ENCODE assay signal across 8 cellular contexts in genomic region chr11:1073261-1073724, GRCh38. TPM values are rescaled to one million over a fixed set of nuclear protein-coding genes. Genes with fewer than 3 reads are reported as not detected.
DNase-seq lines count a peak whose midpoint lies in the region; ATAC-seq, FAIRE-seq and TF ChIP-seq lines count a peak whose summit lies in the region.

No MANE protein-coding gene starts in this region.

- TF ChIP-seq CTCF in Panc1 (IDR thresholded peaks at IDR 0.05) (no peak), foreskin keratinocyte (conservative IDR thresholded peaks at IDR 0.05) (no peak), psoas muscle (IDR thresholded peaks at IDR 0.05) (no peak)

- H3K27ac ChIP-seq in Panc1 (ENCODE audit: low read length) (peak overlapping the region; percentile 39), foreskin keratinocyte (no peak overlapping the region), psoas muscle (no peak overlapping the region)

- BruUV-seq in Panc1 (replicated peaks; lab: Mats Ljungman, UMichigan) = no TSS peak

- H3K4me3 ChIP-seq in Panc1 (ENCODE audit: low read depth in 2 of 2, low read length in 2 of 2) (no peak overlapping the region), psoas muscle (no peak overlapping the region)

- H3K27me3 ChIP-seq in Panc1 (ENCODE audit: control insufficient read depth, insufficient read depth, low read length) = no peaks in the 10 kb centered on the region; the same call in 1 of the 2 replicates
- no peaks in the 10 kb centered on the region for H3K27me3 ChIP-seq in foreskin keratinocyte
- peaks cover 0 to 15% (median 2%) of the 10 kb centered on the region in 3 donors for H3K27me3 ChIP-seq in psoas muscle (ENCODE audit: insufficient read depth in 3 of 3, low read length in 2 of 3)

- CTCF ChIA-PET in Panc1 (lab: Charles Lee) = no interaction called here

- intact Hi-C loops in Panc1 (cut with micrococcal nuclease; ENCODE audit: unreplicated experiment) (no loop called here), psoas muscle (cut with DNase I) (no loop called here)

- H3K36me3 ChIP-seq in Panc1 (ENCODE audit: control insufficient read depth, insufficient read depth, low read length) (no peaks in the 10 kb centered on the region), psoas muscle (ENCODE audit: insufficient read depth in 1 of 2, low read depth in 1 of 2) (no peaks in the 10 kb centered on the region)

- TF ChIP-seq POLR2A in H54 (IDR thresholded peaks at IDR 0.05; ENCODE audit: low read depth, low read length) = no peak

- H3K9me3 ChIP-seq in Panc1 (ENCODE audit: control insufficient read depth, insufficient read depth, low read depth, low read length) (no peaks in the 10 kb centered on the region), psoas muscle (no peaks in the 10 kb centered on the region)

- peak; percentile 76 for DNase-seq in H54 (ENCODE audit: insufficient read length, low spot score)
- no peak for DNase-seq in Panc1 (ENCODE audit: low read depth, low spot score)
- peak in 1 of 2 donors; percentile 36 for DNase-seq in foreskin keratinocyte
- DNase-seq in psoas muscle = peak; percentile 38 to 76
- DNase-seq in ACHN = no peak
- no peak for DNase-seq in OCI-M2 (lab: John Stamatoyannopoulos, UW; ENCODE audit: unreplicated experiment)
- no peak for DNase-seq in activated CD4-positive, alpha-beta T cell treated with anti-CD3 and anti-CD28 coated beads, Interleukin-2, amount 50 U/mL, for 1 hour

- ATAC-seq in Panc1 (peak; percentile 58), foreskin keratinocyte (peak; percentile 13), psoas muscle (peak; percentile 70 to 90 (median 78)), GM18870 (IDR thresholded peaks at IDR 0.05; ENCODE audit: unreplicated experiment) (no peak)

- H3K4me1 ChIP-seq in Panc1 (ENCODE audit: control insufficient read depth, insufficient read depth, low read length) (peaks cover 25% of the 10 kb centered on the region), foreskin keratinocyte (peaks cover 4% of the 10 kb centered on the region), psoas muscle (peaks cover 8% of the 10 kb centered on the region)

- POLR2A ChIA-PET in Panc1 (lab: Charles Lee) = no interaction called here

- no peak for FAIRE-seq in H54 (lab: Jason Lieb, UNC)

- in situ Hi-C loops in Panc1 (cut with HindIII; ENCODE audit: low pct_unique_long_range_greater_than_20kb, low sequenced_read_pairs) = no loop called here
- in situ Hi-C loops in ACHN (cut with HindIII; ENCODE audit: low pct_ligation_motif_present, low pct_unique_long_range_greater_than_20kb, low sequenced_read_pairs) = no loop called here

- WGBS in psoas muscle, 3 donors = 9 to 11% (median 11%) methylated on average over 12 to 13 of the region's 13 CpGs

RNA-seq across cellular contexts. Expression of gene MUC2, which starts 1.4 kb away (rescaled TPM):
- total RNA-seq in Panc1 (2021; ENCODE audit: unreplicated experiment) (0.08 TPM), foreskin keratinocyte (not detected in 2 replicates), psoas muscle (under 1 TPM in 3 of 4 donors, not detected in 1; 0.02 to 0.44 (median 0.04) TPM)
- polyA plus RNA-seq in Panc1 (2012; ENCODE audit: insufficient read length) = not detected
- polyA plus RNA-seq in foreskin keratinocyte (not detected in 2 replicates), psoas muscle (under 1 TPM in 2 of 3 donors, not detected in 1; under 0.01 to 0.01 TPM)

RNA-seq across cellular contexts. Expression of gene MUC6, which starts 36.8 kb away (rescaled TPM):
- total RNA-seq in Panc1 (2021; ENCODE audit: unreplicated experiment) (0.49 TPM), foreskin keratinocyte (not detected in 2 replicates), psoas muscle (not detected)
- polyA plus RNA-seq in Panc1 (2012; ENCODE audit: insufficient read length) = 1.6 TPM
- polyA plus RNA-seq in foreskin keratinocyte (not detected in 2 replicates), psoas muscle (under 1 TPM; under 0.01 to 0.04 (median 0.01) TPM)

Comparison
In these comparisons a context has a peak if more than half of its experiments do, and no peak if none do; other contexts are left out.
1. DNase-seq: peak in H54 (single experiment) and psoas muscle (2 of 2); none in Panc1 (single experiment), ACHN (single experiment), OCI-M2 (single experiment) and activated CD4-positive, alpha-beta T cell treated with anti-CD3 and anti-CD28 coated beads, Interleukin-2, amount 50 U/mL, for 1 hour (single experiment).